Comparison of ENCODE assay signal across 17 cellular contexts in genomic region chr3:169627073-169627472, GRCh38. TPM values are rescaled to one million over a fixed set of nuclear protein-coding genes. Genes with fewer than 3 reads are reported as not detected.
DNase-seq lines count a peak whose midpoint lies in the region; ATAC-seq and TF ChIP-seq lines count a peak whose summit lies in the region.
"Had no signal": no experiment of that assay in that cellular context is flagged by ENCODE, and none has a peak within 500 bp of the region (broad histone marks: within the 10 kb centered on the region; RNA-seq: fewer than 3 reads in every experiment).

No MANE protein-coding gene starts in this region.

- H3K27me3 ChIP-seq in HAP-1 (ENCODE audit: low read depth) (no peaks in the 10 kb centered on the region), lower lobe of right lung (ENCODE audit: low read depth) (no peaks in the 10 kb centered on the region)
- H3K27me3 ChIP-seq: BE2C, gastroesophageal sphincter had no signal

- in situ Hi-C loops in HAP-1 (cut with MboI; ENCODE audit: low sequenced_read_pairs): no loop called here

- H3K36me3 ChIP-seq in HAP-1 (replicated peaks): no peaks in the 10 kb centered on the region
- no peaks in the 10 kb centered on the region for H3K36me3 ChIP-seq in lower lobe of right lung
- H3K36me3 ChIP-seq: BE2C, gastroesophageal sphincter had no signal

- no peaks in the 10 kb centered on the region for H3K4me1 Mint-ChIP-seq in activated T-helper 2 cell treated with anti-CD3 and anti-CD28 coated beads, Interferon-gamma antibody, Interleukin-2, Interleukin-4, amounts not matched to agents 10 μg/mL and 5 μg/mL and 100 μg/mL, durations not matched to agents 14 hours and 24 hours and 36 hours (ENCODE audit: low read depth)

- ATAC-seq in lower lobe of right lung (no peak), GM21529 (IDR thresholded peaks at IDR 0.05; ENCODE audit: unreplicated experiment) (no peak)
- ATAC-seq: gastroesophageal sphincter, SK-N-SH treated with all-trans-retinoic acid at 6 μM for 48 hours had no signal

- no peak overlapping the region for H3K27ac Mint-ChIP-seq in activated T-helper 2 cell treated with anti-CD3 and anti-CD28 coated beads, Interferon-gamma antibody, Interleukin-2, Interleukin-4, amounts not matched to agents 10 μg/mL and 5 μg/mL and 100 μg/mL, durations not matched to agents 14 hours and 24 hours and 36 hours
- H3K27ac Mint-ChIP-seq: activated naive CD8-positive, alpha-beta T cell treated with anti-CD3 and anti-CD28 coated beads for 36 hours had no signal

- H3K4me3 Mint-ChIP-seq in activated T-helper 2 cell treated with anti-CD3 and anti-CD28 coated beads, Interferon-gamma antibody, Interleukin-2, Interleukin-4, amounts not matched to agents 10 μg/mL and 5 μg/mL and 100 μg/mL, durations not matched to agents 14 hours and 24 hours and 36 hours (ENCODE audit: low read depth): no peak overlapping the region
- H3K4me3 Mint-ChIP-seq: activated naive CD8-positive, alpha-beta T cell treated with anti-CD3 and anti-CD28 coated beads for 36 hours had no signal

- H3K27ac ChIP-seq in lower lobe of right lung: peak overlapping the region; percentile 32
- H3K27ac ChIP-seq: gastroesophageal sphincter, HL-60 had no signal

- peaks cover 4% of the 10 kb centered on the region; the same call in 1 of the 2 replicates for H3K4me1 ChIP-seq in HAP-1
- no peaks in the 10 kb centered on the region for H3K4me1 ChIP-seq in lower lobe of right lung
- H3K4me1 ChIP-seq: BE2C had no signal

- no peaks in the 10 kb centered on the region for H3K36me3 Mint-ChIP-seq in activated T-helper 2 cell treated with anti-CD3 and anti-CD28 coated beads, Interferon-gamma antibody, Interleukin-2, Interleukin-4, amounts not matched to agents 10 μg/mL and 5 μg/mL and 100 μg/mL, durations not matched to agents 14 hours and 24 hours and 36 hours (ENCODE audit: low read depth)
- H3K36me3 Mint-ChIP-seq: activated naive CD8-positive, alpha-beta T cell treated with anti-CD3 and anti-CD28 coated beads for 36 hours had no signal

- DNase-seq in HAP-1 (ENCODE audit: low spot score in 2 of 2) (peak; percentile 46 to 50), NCI-H1417 treated with DMSO at 0.1 percent for 48 hours (lab: John Stamatoyannopoulos, UW) (peak; percentile 89), NCI-H510A treated with DMSO at 0.1 percent for 48 hours (lab: John Stamatoyannopoulos, UW) (peak; percentile 56), lower lobe of right lung (no peak), NCI-H146 treated with DMSO at 0.1 percent for 48 hours (lab: John Stamatoyannopoulos, UW; ENCODE audit: unreplicated experiment) (no peak)
- no peak for DNase-seq in activated T-helper 2 cell treated with anti-CD3 and anti-CD28 coated beads, Interferon-gamma antibody, Interleukin-2, Interleukin-4, amounts not matched to agents 10 μg/mL and 5 μg/mL and 100 μg/mL, durations not matched to agents 14 hours and 24 hours and 36 hours (ENCODE audit: low spot score)
- DNase-seq: activated CD4-positive, alpha-beta T cell treated with anti-CD3 and anti-CD28 coated beads, Interleukin-2, amount 50 U/mL, for 1 hour; activated naive CD8-positive, alpha-beta T cell treated with anti-CD3 and anti-CD28 coated beads for 36 hours; activated T-cell treated with anti-CD3 and anti-CD28 coated beads for 4 hours; BE2C; NCI-H1694 treated with DMSO at 0.1 percent for 48 hours; posterior cingulate gyrus had no signal

- peaks cover 11% of the 10 kb centered on the region for H3K27me3 Mint-ChIP-seq in activated T-helper 2 cell treated with anti-CD3 and anti-CD28 coated beads, Interferon-gamma antibody, Interleukin-2, Interleukin-4, amounts not matched to agents 10 μg/mL and 5 μg/mL and 100 μg/mL, durations not matched to agents 14 hours and 24 hours and 36 hours (ENCODE audit: low read depth)

- H3K9me3 Mint-ChIP-seq in activated T-helper 2 cell treated with anti-CD3 and anti-CD28 coated beads, Interferon-gamma antibody, Interleukin-2, Interleukin-4, amounts not matched to agents 10 μg/mL and 5 μg/mL and 100 μg/mL, durations not matched to agents 14 hours and 24 hours and 36 hours: no peaks in the 10 kb centered on the region
- H3K9me3 Mint-ChIP-seq: activated naive CD8-positive, alpha-beta T cell treated with anti-CD3 and anti-CD28 coated beads for 36 hours had no signal

- H3K9me3 ChIP-seq in HAP-1: no peaks in the 10 kb centered on the region
- no peaks in the 10 kb centered on the region for H3K9me3 ChIP-seq in lower lobe of right lung
- H3K9me3 ChIP-seq: BE2C, gastroesophageal sphincter had no signal

- intact Hi-C loops in lower lobe of right lung (cut with DNase I): no loop called here
- intact Hi-C loops in activated T-helper 2 cell treated with anti-CD3 and anti-CD28 coated beads, Interferon-gamma antibody, Interleukin-2, Interleukin-4, amounts not matched to agents 10 μg/mL and 5 μg/mL and 100 μg/mL, durations not matched to agents 14 hours and 24 hours and 36 hours (cut with micrococcal nuclease): no loop called here

- H3K4me3 ChIP-seq in HAP-1 (no peak overlapping the region), lower lobe of right lung (no peak overlapping the region)
- H3K4me3 ChIP-seq: gastroesophageal sphincter, lung had no signal

- no peak for TF ChIP-seq CTCF in lower lobe of right lung (IDR thresholded peaks at IDR 0.05)

RNA-seq across cellular contexts. Expression of gene MECOM, which starts 36.4 kb away (rescaled TPM):
- total RNA-seq in lower lobe of right lung: 92.4 TPM
- total RNA-seq in activated T-helper 2 cell treated with anti-CD3 and anti-CD28 coated beads, Interferon-gamma antibody, Interleukin-2, Interleukin-4, amounts not matched to agents 10 μg/mL and 5 μg/mL and 100 μg/mL, durations not matched to agents 14 hours and 24 hours and 36 hours: not detected in 2 replicates
- total RNA-seq: activated naive CD8-positive, alpha-beta T cell treated with anti-CD3 and anti-CD28 coated beads for 36 hours had no signal

Comparison
In these comparisons a context has a peak if more than half of its experiments do, and no peak if none do; other contexts are left out.
1. DNase-seq: peak in HAP-1 (2 of 2), NCI-H1417 treated with DMSO at 0.1 percent for 48 hours (single experiment) and NCI-H510A treated with DMSO at 0.1 percent for 48 hours (single experiment); none in lower lobe of right lung (single experiment), NCI-H146 treated with DMSO at 0.1 percent for 48 hours (single experiment) and activated T-helper 2 cell treated with anti-CD3 and anti-CD28 coated beads, Interferon-gamma antibody, Interleukin-2, Interleukin-4, amounts not matched to agents 10 μg/mL and 5 μg/mL and 100 μg/mL, durations not matched to agents 14 hours and 24 hours and 36 hours (single experiment).
2. RNA of gene MECOM, which starts 36.4 kb away (total RNA-seq): 92.4 TPM in lower lobe of right lung (single experiment); not detected in activated T-helper 2 cell treated with anti-CD3 and anti-CD28 coated beads, Interferon-gamma antibody, Interleukin-2, Interleukin-4, amounts not matched to agents 10 μg/mL and 5 μg/mL and 100 μg/mL, durations not matched to agents 14 hours and 24 hours and 36 hours; every median in the first group is over 10 times any median in the second.